34 cellular contexts compared by ENCODE assay signal in the genomic region with DNA sequence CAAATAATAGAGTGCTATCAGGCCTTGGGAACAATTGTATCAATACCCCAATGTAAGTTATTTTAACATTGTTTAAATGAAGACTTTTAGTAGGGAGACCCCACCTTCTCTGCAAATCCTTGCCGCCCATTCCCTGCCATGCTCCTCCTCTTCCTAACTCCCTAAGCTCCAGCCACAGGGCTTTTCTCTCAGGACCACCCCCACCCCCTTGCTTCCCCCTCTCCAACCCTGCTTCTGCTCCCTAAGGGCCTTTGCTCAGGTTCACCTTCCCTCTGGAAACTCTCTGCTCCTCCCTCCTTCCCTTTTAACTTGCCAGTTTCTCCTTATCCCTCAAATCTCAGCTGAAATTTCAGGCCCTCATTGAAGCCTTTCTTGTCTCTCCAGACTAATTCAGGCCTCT. TPM values are rescaled to one million over a fixed set of nuclear protein-coding genes. Genes with fewer than 3 reads are reported as not detected.
"Had no signal": no experiment of that assay in that cellular context is flagged by ENCODE, and none has a peak within 500 bp of the region (broad histone marks: within the 10 kb centered on the region; RNA-seq: fewer than 3 reads in every experiment).

No MANE protein-coding gene starts in this region.

- H3K4me1 Mint-ChIP-seq: activated CD4-positive, alpha-beta T cell treated with anti-CD3 and anti-CD28 coated beads for 36 hours; activated CD4-positive, alpha-beta T cell treated with anti-CD3 and anti-CD28 coated beads, Interleukin-2, amount 10 ng/mL, durations not matched to agents 7 days and 5 days; activated naive CD4-positive, alpha-beta T cell treated with anti-CD3 and anti-CD28 coated beads, Interleukin-2, amount 50 U/mL, for 24 hours; activated naive CD8-positive, alpha-beta T cell treated with anti-CD3 and anti-CD28 coated beads, Interleukin-2, amount 10 ng/mL, durations not matched to agents 7 days and 5 days; central memory CD8-positive, alpha-beta T cell had no signal

- H3K36me3 Mint-ChIP-seq: activated CD4-positive, alpha-beta memory T cell treated with anti-CD3 and anti-CD28 coated beads for 36 hours; activated naive CD8-positive, alpha-beta T cell treated with anti-CD3 and anti-CD28 coated beads, Interleukin-2, amount 10 ng/mL, durations not matched to agents 7 days and 5 days had no signal

- H3K36me3 ChIP-seq: ascending aorta, cardiac muscle cell, SJCRH30 had no signal

- H3K9me2 ChIP-seq: SK-N-SH had no signal

- H3K4me3 ChIP-seq: ascending aorta, cardiac muscle cell, SJCRH30 had no signal

- ATAC-seq: activated CD4-positive, alpha-beta T cell treated with anti-CD3 and anti-CD28 coated beads for 36 hours; activated CD4-positive, CD25-positive, alpha-beta regulatory T cell treated with anti-CD3 and anti-CD28 coated beads, Interleukin-2, amount 50 U/mL, for 24 hours; Panc1 had no signal

- H3K4me2 ChIP-seq: SK-N-SH had no signal

- H3K9me3 Mint-ChIP-seq: activated naive CD8-positive, alpha-beta T cell treated with anti-CD3 and anti-CD28 coated beads, Interleukin-2, amount 10 ng/mL, durations not matched to agents 7 days and 5 days had no signal

- H3K27me3 ChIP-seq: ascending aorta, cardiac muscle cell, SJCRH30 had no signal

- H3K4me3 Mint-ChIP-seq: activated CD4-positive, alpha-beta memory T cell treated with anti-CD3 and anti-CD28 coated beads for 36 hours; activated CD4-positive, alpha-beta T cell treated with anti-CD3 and anti-CD28 coated beads for 36 hours; activated CD4-positive, alpha-beta T cell treated with anti-CD3 and anti-CD28 coated beads, Interleukin-2, amount 10 ng/mL, durations not matched to agents 7 days and 5 days; activated naive CD4-positive, alpha-beta T cell treated with anti-CD3 and anti-CD28 coated beads, Interleukin-2, amount 50 U/mL, for 24 hours; activated naive CD8-positive, alpha-beta T cell treated with anti-CD3 and anti-CD28 coated beads, Interleukin-2, amount 10 ng/mL, durations not matched to agents 7 days and 5 days; central memory CD8-positive, alpha-beta T cell; T-helper 1 cell treated with Interleukin-12 subunit alpha and Interleukin-12 subunit beta and Interleukin-4 antibody, amounts not matched to agents 30 μg/mL and 1 μg/mL, for 36 hours; T-helper 2 cell treated with Interferon-gamma antibody and Interleukin-4, amounts not matched to agents 5 μg/mL and 100 μg/mL, for 36 hours had no signal

- H3K27ac ChIP-seq: ascending aorta, cardiac muscle cell had no signal

- H3K27ac Mint-ChIP-seq: activated CD4-positive, alpha-beta memory T cell treated with anti-CD3 and anti-CD28 coated beads for 36 hours; activated CD4-positive, alpha-beta T cell treated with anti-CD3 and anti-CD28 coated beads for 36 hours; activated CD4-positive, alpha-beta T cell treated with anti-CD3 and anti-CD28 coated beads, Interleukin-2, amount 10 ng/mL, durations not matched to agents 7 days and 5 days; activated naive CD4-positive, alpha-beta T cell treated with anti-CD3 and anti-CD28 coated beads, Interleukin-2, amount 50 U/mL, for 24 hours; activated naive CD8-positive, alpha-beta T cell treated with anti-CD3 and anti-CD28 coated beads, Interleukin-2, amount 10 ng/mL, durations not matched to agents 7 days and 5 days; activated T-helper 2 cell treated with anti-CD3 and anti-CD28 coated beads, Interferon-gamma antibody, Interleukin-2, Interleukin-4, amounts not matched to agents 10 μg/mL and 5 μg/mL and 100 μg/mL, durations not matched to agents 14 hours and 24 hours and 36 hours; T-helper 1 cell treated with Interleukin-12 subunit alpha and Interleukin-12 subunit beta and Interleukin-4 antibody, amounts not matched to agents 30 μg/mL and 1 μg/mL, for 36 hours; T-helper 2 cell treated with Interferon-gamma antibody and Interleukin-4, amounts not matched to agents 5 μg/mL and 100 μg/mL, for 36 hours had no signal

- H3K4me1 ChIP-seq: ascending aorta had no signal

- H3K9me3 ChIP-seq: ascending aorta, SJCRH30 had no signal

- DNase-seq: activated CD4-positive, alpha-beta memory T cell treated with anti-CD3 and anti-CD28 coated beads for 36 hours; activated CD4-positive, alpha-beta T cell treated with anti-CD3 and anti-CD28 coated beads for 36 hours; activated CD4-positive, alpha-beta T cell treated with anti-CD3 and anti-CD28 coated beads, Interleukin-2, amount 10 ng/mL, durations not matched to agents 7 days and 5 days; activated gamma-delta T cell; activated naive CD4-positive, alpha-beta T cell treated with Interleukin-2 at 50 U/mL for 16 hours; activated naive CD8-positive, alpha-beta T cell treated with anti-CD3 and anti-CD28 coated beads, Interleukin-2, amount 10 ng/mL, durations not matched to agents 7 days and 5 days; activated T-cell treated with anti-CD3 and anti-CD28 coated beads, Interleukin-2, amount 50 U/mL, for 1 hour; amygdala; Karpas-422; KBM-7; NCI-H1105; NCI-H1417 treated with DMSO at 0.1 percent for 48 hours; NCI-H187 treated with DMSO at 0.1 percent for 48 hours; NCI-H2081; NCI-H2227 treated with DMSO at 0.1 percent for 48 hours; NCI-H510A treated with DMSO at 0.1 percent for 48 hours; NCI-H526 treated with DMSO at 0.1 percent for 48 hours; NCI-H774; SHP77; SK-N-SH had no signal

- FAIRE-seq: TTC549 had no signal

RNA-seq across cellular contexts. Expression of a gene that starts 16.8 kb away (rescaled TPM):
- total RNA-seq: activated CD4-positive, alpha-beta memory T cell treated with anti-CD3 and anti-CD28 coated beads for 36 hours; activated CD4-positive, alpha-beta T cell treated with anti-CD3 and anti-CD28 coated beads for 36 hours; activated CD4-positive, alpha-beta T cell treated with anti-CD3 and anti-CD28 coated beads, Interleukin-2, amount 10 ng/mL, durations not matched to agents 7 days and 5 days; activated CD8-positive, alpha-beta memory T cell treated with anti-CD3 and anti-CD28 coated beads for 36 hours; activated naive CD8-positive, alpha-beta T cell treated with anti-CD3 and anti-CD28 coated beads, Interleukin-2, amount 10 ng/mL, durations not matched to agents 7 days and 5 days; activated T-helper 2 cell treated with anti-CD3 and anti-CD28 coated beads, Interferon-gamma antibody, Interleukin-2, Interleukin-4, amounts not matched to agents 10 μg/mL and 5 μg/mL and 100 μg/mL, durations not matched to agents 14 hours and 24 hours and 36 hours; cardiac muscle cell; MCF 10A; SJCRH30 had no signal
- polyA plus RNA-seq: adipose tissue, cardiac muscle cell had no signal
